In genomic region chr6:3209114-3210023, GRCh38 we compare ENCODE assay signal across 8 cellular contexts. TPM values are rescaled to one million over a fixed set of nuclear protein-coding genes. Genes with fewer than 3 reads are reported as not detected.
DNase-seq lines count a peak whose midpoint lies in the region; ATAC-seq, FAIRE-seq and TF ChIP-seq lines count a peak whose summit lies in the region.

No MANE protein-coding gene starts in this region.

- peak overlapping the region; percentile 17; the same call in 1 of the 2 replicates for H2AFZ ChIP-seq in PC-9

- WGBS in A549 (ENCODE audit: missing lambda C conversion rate) = 22% methylated on average over 17 of the region's 17 CpGs

- ATAC-seq in A549 (peak; percentile 98), GM18520 (IDR thresholded peaks at IDR 0.05; ENCODE audit: unreplicated experiment) (peak; percentile 45), HG03342 (IDR thresholded peaks at IDR 0.05; ENCODE audit: unreplicated experiment) (peak; percentile 53)

- H3K4me1 ChIP-seq in A549 (peaks cover 16% of the 10 kb centered on the region), PC-9 (replicated peaks; ENCODE audit: insufficient read depth) (peaks cover 37% of the 10 kb centered on the region)

- no peaks in the 10 kb centered on the region for H3K79me2 ChIP-seq in PC-9 (ENCODE audit: low read depth)

- peak; percentile 84 to 94 for DNase-seq in A549 (ENCODE audit: low read depth in 1 of 2, low spot score in 1 of 2)
- DNase-seq in PC-9 = peak; percentile 87 to 98
- DNase-seq in astrocyte of the hippocampus (ENCODE audit: low read depth, low spot score) = peak; percentile 92
- peak; percentile 70 for DNase-seq in kidney glomerular epithelial cell (lab: John Stamatoyannopoulos, UW)
- DNase-seq in stimulated activated CD8-positive, alpha-beta memory T cell treated with anti-CD3 and anti-CD28 coated beads, Interleukin-7, amount 100 ng/mL, for 4 hours (ENCODE audit: low read depth in 2 of 2) = peak; percentile 21 to 30
- no peak for DNase-seq in coronary artery (ENCODE audit: low spot score)

- no peak for TF ChIP-seq POLR2A in A549 (IDR thresholded peaks at IDR 0.05; ENCODE audit: low read length)

- H3K27ac ChIP-seq in A549 = peak overlapping the region; percentile 75 to 84
- peak overlapping the region; percentile 83 for H3K27ac ChIP-seq in PC-9
- H3K27ac ChIP-seq in coronary artery = peak overlapping the region in 1 of 2 donors; percentile 59

- CTCF ChIA-PET in A549 (lab: Yijun Ruan, JAX) (interaction anchor here (0.6 to 3.1 kb wide), 17 partner anchors 10 to 926 kb away, joined by 3 to 12 read pairs (median 4); partner anchors contain the start of genes ECI2 and TUBB2A), PC-9 (lab: Charles Lee) (interaction anchor here (0.6 to 1.3 kb wide), 4 partner anchors 14 to 146 kb away, joined by 3 to 7 read pairs (median 3); partner anchors contain the start of gene TUBB2A)

- H3K4me2 ChIP-seq in A549 = peak overlapping the region; percentile 79
- peak overlapping the region; percentile 68 for H3K4me2 ChIP-seq in PC-9

- peak; percentile 57 to 63 for TF ChIP-seq RAD21 in A549 (conservative IDR thresholded peaks at IDR 0.05 in 1 of 2, IDR thresholded peaks at IDR 0.05 in 1 of 2)

- TF ChIP-seq CTCF in A549 (IDR thresholded peaks at IDR 0.05) = peak; percentile 34
- no peak for TF ChIP-seq CTCF in PC-9 (conservative IDR thresholded peaks at IDR 0.05)
- TF ChIP-seq CTCF in coronary artery (IDR thresholded peaks at IDR 0.05) = no peak

- TSS peak; percentile 79 for BruUV-seq in PC-9 (replicated peaks; lab: Mats Ljungman, UMichigan)

- peaks cover 15% of the 10 kb centered on the region; the same call in 1 of the 2 replicates for H3F3A ChIP-seq in PC-9 (ENCODE audit: insufficient read depth, low read depth)

- no peaks in the 10 kb centered on the region for H3K36me3 ChIP-seq in PC-9 (ENCODE audit: low read depth)

- POLR2A ChIA-PET in A549 (lab: Yijun Ruan, JAX) (interaction anchor here (0.6 to 2.1 kb wide), 10 partner anchors 15 to 210 kb away, joined by 3 to 18 read pairs (median 6); partner anchors contain the start of genes BPHL and TUBB2A), PC-9 (lab: Charles Lee; ENCODE audit: unreplicated experiment) (interaction anchor here (0.5 to 0.8 kb wide), 4 partner anchors 34 to 799 kb away, joined by 3 to 7 read pairs (median 4); partner anchors contain the start of gene TUBB2A)

- no peaks in the 10 kb centered on the region for H4K20me1 ChIP-seq in PC-9 (ENCODE audit: insufficient read depth)

- no peaks in the 10 kb centered on the region for H3K9me2 ChIP-seq in PC-9 (ENCODE audit: insufficient read depth)

- H3K9me3 ChIP-seq in A549 (no peaks in the 10 kb centered on the region), PC-9 (ENCODE audit: insufficient read depth, low read depth) (no peaks in the 10 kb centered on the region)

- no peaks in the 10 kb centered on the region for H3K27me3 ChIP-seq in PC-9 (ENCODE audit: insufficient read depth, low read depth)

- intact Hi-C loops in PC-9 (cut with micrococcal nuclease; ENCODE audit: unreplicated experiment) = loop anchor here (1.0 to 5.0 kb wide), 2 partner anchors 49 to 82 kb away; no protein-coding TSS in a partner anchor

- FAIRE-seq in A549 (lab: Jason Lieb, UNC) = no peak

- TF ChIP-seq EP300 in A549 (IDR thresholded peaks at IDR 0.05) = no peak

- peak overlapping the region; percentile 16; the same call in 1 of the 3 replicates for H3K4me3 ChIP-seq in A549
- peak overlapping the region; percentile 19; the same call in 1 of the 2 replicates for H3K4me3 ChIP-seq in PC-9
- H3K4me3 ChIP-seq in coronary artery = no peak overlapping the region

TF ChIP-seq in A549, 52 proteins besides CTCF, POLR2A, EP300 and RAD21:
- TF ChIP-seq MAFK (IDR thresholded peaks at IDR 0.05; ENCODE audit: partially characterized antibody) (peak; percentile 89), SMC3 (IDR thresholded peaks at IDR 0.05) (peak; percentile 46; the same call in 1 of the 3 replicates), RFX5 (IDR thresholded peaks at IDR 0.05) (no peak), CBX2 (IDR thresholded peaks at IDR 0.05; ENCODE audit: borderline replicate concordance, low read depth) (no peak), FOSL2 (IDR thresholded peaks at IDR 0.05) (peak; percentile 65), FOSL2 (CRISPR knock-in tag; IDR thresholded peaks at IDR 0.05) (peak; percentile 88)
- TF ChIP-seq, protein P1, sequence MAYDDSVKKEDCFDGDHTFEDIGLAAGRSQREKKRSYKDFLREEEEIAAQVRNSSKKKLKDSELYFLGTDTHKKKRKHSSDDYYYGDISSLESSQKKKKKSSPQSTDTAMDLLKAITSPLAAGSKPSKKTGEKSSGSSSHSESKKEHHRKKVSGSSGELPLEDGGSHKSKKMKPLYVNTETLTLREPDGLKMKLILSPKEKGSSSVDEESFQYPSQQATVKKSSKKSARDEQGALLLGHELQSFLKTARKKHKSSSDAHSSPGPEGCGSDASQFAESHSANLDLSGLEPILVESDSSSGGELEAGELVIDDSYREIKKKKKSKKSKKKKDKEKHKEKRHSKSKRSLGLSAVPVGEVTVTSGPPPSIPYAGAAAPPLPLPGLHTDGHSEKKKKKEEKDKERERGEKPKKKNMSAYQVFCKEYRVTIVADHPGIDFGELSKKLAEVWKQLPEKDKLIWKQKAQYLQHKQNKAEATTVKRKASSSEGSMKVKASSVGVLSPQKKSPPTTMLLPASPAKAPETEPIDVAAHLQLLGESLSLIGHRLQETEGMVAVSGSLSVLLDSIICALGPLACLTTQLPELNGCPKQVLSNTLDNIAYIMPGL (CRISPR knock-in tag; IDR thresholded peaks at IDR 0.05; ENCODE audit: borderline replicate concordance) = no peak

RNA-seq across cellular contexts. Expression of gene TUBB2B, which starts 18.1 kb away (rescaled TPM):
- 9.0 and 10.8 TPM in 2 replicates for polyA plus RNA-seq in A549 (2011; rRNA removed)
- 28.9 and 33.7 TPM in 2 replicates for polyA plus RNA-seq in A549 (2012; cell fraction: cytosol; rRNA removed)
- polyA plus RNA-seq in A549 (2012; cell fraction: nucleus; rRNA removed) = 29.8 and 39.4 TPM in 2 replicates
- 15.7 to 19.0 TPM (median 18.0 TPM) in 3 replicates for polyA plus RNA-seq in A549 (2017; fragmentation: RNase III; extraction: RNeasy Plus Mini Kit Qiagen cat#74134 plus additional on column Dnase treatment)
- 11.9 and 13.0 TPM in 2 replicates for polyA minus RNA-seq in A549 (2011; rRNA and poly(A)+ RNA removed)
- total RNA-seq in PC-9 (2021) = 1.3 and 2.5 TPM in 2 replicates

RNA-seq across cellular contexts. Expression of gene PSMG4, which starts 49.4 kb away (rescaled TPM):
- 12.9 and 15.0 TPM in 2 replicates for polyA plus RNA-seq in A549 (2011; rRNA removed)
- 66.9 and 80.0 TPM in 2 replicates for polyA plus RNA-seq in A549 (2012; cell fraction: cytosol; rRNA removed)
- polyA plus RNA-seq in A549 (2012; cell fraction: nucleus; rRNA removed) = 36.7 and 50.6 TPM in 2 replicates
- 21.9 to 24.0 TPM (median 23.1 TPM) in 3 replicates for polyA plus RNA-seq in A549 (2017; fragmentation: RNase III; extraction: RNeasy Plus Mini Kit Qiagen cat#74134 plus additional on column Dnase treatment)
- 9.2 and 9.9 TPM in 2 replicates for polyA minus RNA-seq in A549 (2011; rRNA and poly(A)+ RNA removed)
- total RNA-seq in PC-9 (2021) = 33.8 and 47.6 TPM in 2 replicates

RNA-seq across cellular contexts. Expression of gene TUBB2A, which starts 52.0 kb away (rescaled TPM):
- 19.7 and 23.9 TPM in 2 replicates for polyA plus RNA-seq in A549 (2011; rRNA removed)
- 88.0 and 101 TPM in 2 replicates for polyA plus RNA-seq in A549 (2012; cell fraction: cytosol; rRNA removed)
- 93.4 and 129 TPM in 2 replicates for polyA plus RNA-seq in A549 (2012; cell fraction: nucleus; rRNA removed)
- polyA plus RNA-seq in A549 (2017; fragmentation: RNase III; extraction: RNeasy Plus Mini Kit Qiagen cat#74134 plus additional on column Dnase treatment) = 45.7 to 61.7 TPM (median 47.4 TPM) in 3 replicates
- 30.2 and 31.5 TPM in 2 replicates for polyA minus RNA-seq in A549 (2011; rRNA and poly(A)+ RNA removed)
- 17.0 and 19.0 TPM in 2 replicates for total RNA-seq in PC-9 (2021)

Comparison
In these comparisons a context has a peak if more than half of its experiments do, and no peak if none do; other contexts are left out.
1. ATAC-seq: peak in every context shown above with its lines; median percentile 98 in A549; 53 in HG03342; 45 in GM18520.